ENCODE assay signal across 8 cellular contexts in genomic region chr6:42451146-42451594, GRCh38. TPM values are rescaled to one million over a fixed set of nuclear protein-coding genes. Genes with fewer than 3 reads are reported as not detected.
DNase-seq lines count a peak whose midpoint lies in the region; ATAC-seq, FAIRE-seq and TF ChIP-seq lines count a peak whose summit lies in the region.

No MANE protein-coding gene starts in this region.

- no peak for TF ChIP-seq POLR2A in HepG2 (IDR thresholded peaks at IDR 0.05; ENCODE audit: insufficient read depth in 1 of 2, low read depth in 2 of 2, low read length in 2 of 2)

- TF ChIP-seq RAD21 in liver (IDR thresholded peaks at IDR 0.05) (no peak), HepG2 (CRISPR knock-in tag; IDR thresholded peaks at IDR 0.05) (no peak)

- CTCF ChIA-PET in HepG2 (lab: Yijun Ruan, JAX; ENCODE audit: low intra/inter-chr PET ratio, low total read pairs), result no interaction called here

- H3K9me3 ChIP-seq in liver (ENCODE audit: control insufficient read depth in 4 of 4, low read length in 3 of 4), result no peaks in the 10 kb centered on the region
- no peaks in the 10 kb centered on the region for H3K9me3 ChIP-seq in HepG2 (ENCODE audit: low read length)

- H3K9ac ChIP-seq in liver (ENCODE audit: low read depth in 1 of 2, low read length in 2 of 2), result peak overlapping the region in 1 of 2 donors; percentile 39
- no peak overlapping the region for H3K9ac ChIP-seq in HepG2 (ENCODE audit: insufficient read depth, low read depth, low read length)
- H3K9ac ChIP-seq in rectal smooth muscle tissue (ENCODE audit: low read length), result no peak overlapping the region

- H3K4me1 ChIP-seq in liver (ENCODE audit: control insufficient read depth in 4 of 4, insufficient read depth in 4 of 4, low read length in 3 of 4), result peaks cover 11 to 28% (median 21%) of the 10 kb centered on the region in 4 donors
- peaks cover 11% of the 10 kb centered on the region for H3K4me1 ChIP-seq in HepG2 (ENCODE audit: insufficient read depth, low read length)
- peaks cover 2% of the 10 kb centered on the region for H3K4me1 ChIP-seq in rectal smooth muscle tissue (ENCODE audit: control insufficient read depth, insufficient read depth, low read length)

- H3K36me3 ChIP-seq in liver (ENCODE audit: control insufficient read depth in 4 of 4, insufficient read depth in 3 of 4, low read depth in 1 of 4, low read length in 3 of 4) (no peaks in the 10 kb centered on the region), HepG2 (replicated peaks in 1 of 2; ENCODE audit: control insufficient read depth in 1 of 2, insufficient read depth in 2 of 2, low read length in 2 of 2) (no peaks in the 10 kb centered on the region), rectal smooth muscle tissue (ENCODE audit: control insufficient read depth, insufficient read depth, low read length) (no peaks in the 10 kb centered on the region)

- no peaks in the 10 kb centered on the region for H4K20me1 ChIP-seq in HepG2 (ENCODE audit: insufficient read depth, low read length)

- no peak for FAIRE-seq in HepG2 (lab: Jason Lieb, UNC)

- POLR2A ChIA-PET in HepG2 (lab: Yijun Ruan, JAX), result no interaction called here

- BruUV-seq in HepG2 (replicated peaks; lab: Mats Ljungman, UMichigan), result no TSS peak

- peak overlapping the region; percentile 54 to 61 for H3K27ac ChIP-seq in liver (ENCODE audit: low read depth in 1 of 2, low read length in 2 of 2)
- no peak overlapping the region for H3K27ac ChIP-seq in HepG2 (ENCODE audit: extremely low read length, insufficient read depth, low read length)
- peak overlapping the region; percentile 73 for H3K27ac ChIP-seq in rectal smooth muscle tissue (ENCODE audit: low read depth, low read length)

- no peak overlapping the region for H2AFZ ChIP-seq in HepG2 (ENCODE audit: low read length)

- no peak for TF ChIP-seq EP300 in HepG2 (IDR thresholded peaks at IDR 0.05; ENCODE audit: low read depth in 2 of 2, low read length in 2 of 2)
- TF ChIP-seq EP300 in HepG2 (CRISPR knock-in tag; IDR thresholded peaks at IDR 0.05; ENCODE audit: borderline replicate concordance), result no peak

- peak overlapping the region; percentile 29 to 76 (median 41) for H3K4me3 ChIP-seq in liver (ENCODE audit: low read depth in 1 of 3, low read length in 3 of 3)
- no peak overlapping the region for H3K4me3 ChIP-seq in HepG2 (replicated peaks in 1 of 3; ENCODE audit: insufficient read depth in 1 of 3, low read depth in 2 of 3, low read length in 3 of 3)
- H3K4me3 ChIP-seq in epithelial cell of proximal tubule (ENCODE audit: low read depth, low read length), result peak overlapping the region; percentile 79
- peak overlapping the region; percentile 75 for H3K4me3 ChIP-seq in rectal smooth muscle tissue (ENCODE audit: low read length)

- in situ Hi-C loops in HepG2 (cut with HindIII; ENCODE audit: extremely low pct_ligation_motif_present, low pct_unique_long_range_greater_than_20kb), result no loop called here

- TF ChIP-seq CTCF in liver (IDR thresholded peaks at IDR 0.05; ENCODE audit: low read depth, low read length, missing input control) (no peak), HepG2 (CRISPR knock-in tag; IDR thresholded peaks at IDR 0.05) (no peak), epithelial cell of proximal tubule (conservative IDR thresholded peaks at IDR 0.05; ENCODE audit: low read depth, low read length) (no peak)

- WGBS in liver, result 8% methylated on average over 14 of the region's 14 CpGs
- 56% methylated on average over 14 of the region's 14 CpGs for WGBS in HepG2 (ENCODE audit: low lambda C conversion rate)

- H3K27me3 ChIP-seq in liver (ENCODE audit: control insufficient read depth in 4 of 4, insufficient read depth in 4 of 4, low read length in 3 of 4) (peaks cover 0 to 6% (median 2%) of the 10 kb centered on the region in 4 donors), HepG2 (ENCODE audit: control insufficient read depth in 1 of 2, insufficient read depth in 2 of 2, low read length in 2 of 2) (peaks cover 9 to 77% of the 10 kb centered on the region in 2 experiments; a peak in 4 of 5 replicates), rectal smooth muscle tissue (ENCODE audit: control insufficient read depth, insufficient read depth, low read length) (no peaks in the 10 kb centered on the region)

- intact Hi-C loops in HepG2 (cut with micrococcal nuclease; ENCODE audit: unreplicated experiment), result no loop called here

- H3K4me2 ChIP-seq in HepG2 (ENCODE audit: low read depth, low read length), result no peak overlapping the region

- H3K79me2 ChIP-seq in HepG2 (ENCODE audit: insufficient read depth, low read length), result no peaks in the 10 kb centered on the region

- DNase-seq in HepG2 (ENCODE audit: low spot score) (no peak), SW480 (ENCODE audit: low spot score) (peak; percentile 31), epithelial cell of proximal tubule (ENCODE audit: low read depth) (no peak), nucleus accumbens (lab: John Stamatoyannopoulos, UW) (no peak), COLO829 (ENCODE audit: low spot score) (no peak), COR-L47 (lab: John Stamatoyannopoulos, UW) (no peak)

- ATAC-seq in HepG2, result no peak

TF ChIP-seq in liver, 16 proteins besides CTCF, POLR2A, EP300 and RAD21 (continues in another document):
- TF ChIP-seq HNF4A (conservative IDR thresholded peaks at IDR 0.05), result no peak

TF ChIP-seq in HepG2, 621 proteins besides CTCF, POLR2A, EP300 and RAD21 (continues in another document):
- TF ChIP-seq PBX3 (CRISPR knock-in tag; IDR thresholded peaks at IDR 0.05; ENCODE audit: borderline replicate concordance), result no peak
- TF ChIP-seq ZNF20 (CRISPR knock-in tag; IDR thresholded peaks at IDR 0.05), result no peak
- TF ChIP-seq BATF2 (CRISPR knock-in tag; IDR thresholded peaks at IDR 0.05), result no peak
- no peak for TF ChIP-seq NR2F2 (IDR thresholded peaks at IDR 0.05; ENCODE audit: borderline replicate concordance, low read depth)
- TF ChIP-seq RNF2 (conservative IDR thresholded peaks at IDR 0.05; ENCODE audit: low read depth), result no peak
- TF ChIP-seq CBX1 (IDR thresholded peaks at IDR 0.05; ENCODE audit: low read depth), result no peak
- TF ChIP-seq ZBTB25 (CRISPR knock-in tag; IDR thresholded peaks at IDR 0.05), result no peak
- no peak for TF ChIP-seq ZNF572 (CRISPR knock-in tag; IDR thresholded peaks at IDR 0.05)

RNA-seq across cellular contexts. Expression of gene TRERF1, which starts 0.6 kb away (rescaled TPM):
- total RNA-seq in liver, result 1 to 10 TPM; 1.0 to 1.3 TPM
- under 1 TPM; 0.33 to 0.35 TPM for polyA plus RNA-seq in liver
- total RNA-seq in HepG2 (2016; rRNA removed; fragmentation: Illumina TruSeq; extraction: Trizol), result 0.02 TPM in 1 of 2 replicates, not detected in the other
- total RNA-seq in HepG2 (2016; cell fraction: cytosol; rRNA removed; fragmentation: Illumina TruSeq; extraction: Trizol; ENCODE audit: low read depth), result 0.09 TPM in 1 of 2 replicates, not detected in the other
- not detected in 2 replicates for total RNA-seq in HepG2 (2016; cell fraction: insoluble cytoplasmic fraction; rRNA removed; fragmentation: Illumina TruSeq; extraction: Trizol)
- total RNA-seq in HepG2 (2016; cell fraction: membrane; rRNA removed; fragmentation: Illumina TruSeq; extraction: Trizol), result 0.03 TPM in 1 of 2 replicates, not detected in the other
- total RNA-seq in HepG2 (2016; cell fraction: nucleus; rRNA removed; fragmentation: Illumina TruSeq; extraction: Trizol), result 0.09 TPM in 1 of 2 replicates, not detected in the other
- polyA plus RNA-seq in HepG2 (2011; rRNA removed), result 0.03 TPM in 1 of 2 replicates, not detected in the other
- 0.01 TPM in 1 of 2 replicates, not detected in the other for polyA plus RNA-seq in HepG2 (2011; cell fraction: cytosol; rRNA removed)
- polyA plus RNA-seq in HepG2 (2011; cell fraction: nucleus; rRNA removed), result 0.06 and 0.07 TPM in 2 replicates
- 0.05 and 0.07 TPM in 2 replicates for polyA plus RNA-seq in HepG2 (2012)
- not detected in 2 replicates for polyA plus RNA-seq in HepG2 (2016; cell fraction: cytosol; fragmentation: Illumina TruSeq; extraction: Trizol; ENCODE audit: low read depth)
- polyA plus RNA-seq in HepG2 (2016; cell fraction: insoluble cytoplasmic fraction; fragmentation: Illumina TruSeq; extraction: Trizol; ENCODE audit: low read depth), result 0.08 TPM in 1 of 2 replicates, not detected in the other
- not detected in 2 replicates for polyA plus RNA-seq in HepG2 (2016; cell fraction: membrane; fragmentation: Illumina TruSeq; extraction: Trizol; ENCODE audit: low read depth)
- polyA plus RNA-seq in HepG2 (2016; cell fraction: nucleus; fragmentation: Illumina TruSeq; extraction: Trizol; ENCODE audit: insufficient read depth, low read depth), result 0.08 TPM in 1 of 2 replicates, not detected in the other
- 0.16 and 3.9 TPM in 2 replicates for polyA minus RNA-seq in HepG2 (2011; rRNA and poly(A)+ RNA removed; ENCODE audit: low replicate concordance)
- not detected in 2 replicates for polyA minus RNA-seq in HepG2 (2011; cell fraction: cytosol; rRNA and poly(A)+ RNA removed)
- polyA minus RNA-seq in HepG2 (2011; cell fraction: nucleus; rRNA and poly(A)+ RNA removed), result 0.12 and 0.13 TPM in 2 replicates
- 2.2 and 3.5 TPM in 2 replicates for total RNA-seq in epithelial cell of proximal tubule

Comparison
In these comparisons a context has a peak if more than half of its experiments do, and no peak if none do; other contexts are left out.
1. H3K4me3 ChIP-seq: peak in liver (3 of 3), epithelial cell of proximal tubule (single experiment) and rectal smooth muscle tissue (single experiment); none in HepG2 (0 of 3).